In the genomic region with DNA sequence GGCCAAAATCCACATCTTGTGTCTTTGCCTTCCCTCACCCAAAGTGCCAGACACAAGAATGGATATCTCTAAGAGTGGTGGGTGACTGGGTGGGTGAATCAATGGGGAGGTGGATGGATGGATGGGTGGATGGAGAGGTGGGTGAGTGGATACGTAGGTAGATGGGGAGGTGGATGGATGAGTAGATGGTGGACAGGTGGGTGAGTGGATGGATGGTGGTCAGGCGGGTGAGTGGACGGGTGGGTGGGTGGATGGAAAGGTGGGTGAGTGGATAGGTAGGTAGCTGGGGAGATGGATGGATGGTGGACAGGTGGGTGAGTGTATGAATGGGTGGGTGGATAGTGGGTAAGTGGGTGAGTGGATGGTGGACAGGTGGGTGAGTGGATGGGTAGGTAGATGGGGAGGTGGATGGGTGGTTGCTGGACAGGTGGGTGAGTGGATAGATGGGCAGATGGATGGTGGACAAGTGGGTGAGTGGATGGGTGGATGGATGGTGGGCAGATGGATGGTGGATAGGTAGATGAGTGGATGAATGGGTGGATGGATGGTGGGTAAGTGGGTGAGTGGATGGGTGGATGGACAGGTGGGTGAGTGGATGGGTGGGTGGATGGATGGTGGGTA, we compare ENCODE assay signal across 1 cellular context.
TF ChIP-seq lines count a peak whose summit lies in the region.

No MANE protein-coding gene starts in this region.

TF ChIP-seq in H1, 55 proteins besides CTCF, POLR2A, EP300 and RAD21:
- TF ChIP-seq RNF2 (IDR thresholded peaks at IDR 0.05; ENCODE audit: borderline replicate concordance, low read depth, low read length, missing control alignments, poor library complexity, severe bottlenecking) = no peak
- TF ChIP-seq CREB1 (IDR thresholded peaks at IDR 0.05) = no peak
- no peak for TF ChIP-seq E2F6 (IDR thresholded peaks at IDR 0.05)
- TF ChIP-seq SAP30 (IDR thresholded peaks at IDR 0.05; ENCODE audit: insufficient read depth, insufficient replicate concordance, low read length) = no peak
- no peak for TF ChIP-seq GTF2F1 (IDR thresholded peaks at IDR 0.05; ENCODE audit: borderline replicate concordance, low read depth, low read length)
- TF ChIP-seq POU5F1 (IDR thresholded peaks at IDR 0.05; ENCODE audit: low read depth, low read length) = no peak
- TF ChIP-seq SP2 (IDR thresholded peaks at IDR 0.05; ENCODE audit: low read length) = no peak
- TF ChIP-seq USF2 (IDR thresholded peaks at IDR 0.05; ENCODE audit: low read length) = no peak
- TF ChIP-seq, protein P1, sequence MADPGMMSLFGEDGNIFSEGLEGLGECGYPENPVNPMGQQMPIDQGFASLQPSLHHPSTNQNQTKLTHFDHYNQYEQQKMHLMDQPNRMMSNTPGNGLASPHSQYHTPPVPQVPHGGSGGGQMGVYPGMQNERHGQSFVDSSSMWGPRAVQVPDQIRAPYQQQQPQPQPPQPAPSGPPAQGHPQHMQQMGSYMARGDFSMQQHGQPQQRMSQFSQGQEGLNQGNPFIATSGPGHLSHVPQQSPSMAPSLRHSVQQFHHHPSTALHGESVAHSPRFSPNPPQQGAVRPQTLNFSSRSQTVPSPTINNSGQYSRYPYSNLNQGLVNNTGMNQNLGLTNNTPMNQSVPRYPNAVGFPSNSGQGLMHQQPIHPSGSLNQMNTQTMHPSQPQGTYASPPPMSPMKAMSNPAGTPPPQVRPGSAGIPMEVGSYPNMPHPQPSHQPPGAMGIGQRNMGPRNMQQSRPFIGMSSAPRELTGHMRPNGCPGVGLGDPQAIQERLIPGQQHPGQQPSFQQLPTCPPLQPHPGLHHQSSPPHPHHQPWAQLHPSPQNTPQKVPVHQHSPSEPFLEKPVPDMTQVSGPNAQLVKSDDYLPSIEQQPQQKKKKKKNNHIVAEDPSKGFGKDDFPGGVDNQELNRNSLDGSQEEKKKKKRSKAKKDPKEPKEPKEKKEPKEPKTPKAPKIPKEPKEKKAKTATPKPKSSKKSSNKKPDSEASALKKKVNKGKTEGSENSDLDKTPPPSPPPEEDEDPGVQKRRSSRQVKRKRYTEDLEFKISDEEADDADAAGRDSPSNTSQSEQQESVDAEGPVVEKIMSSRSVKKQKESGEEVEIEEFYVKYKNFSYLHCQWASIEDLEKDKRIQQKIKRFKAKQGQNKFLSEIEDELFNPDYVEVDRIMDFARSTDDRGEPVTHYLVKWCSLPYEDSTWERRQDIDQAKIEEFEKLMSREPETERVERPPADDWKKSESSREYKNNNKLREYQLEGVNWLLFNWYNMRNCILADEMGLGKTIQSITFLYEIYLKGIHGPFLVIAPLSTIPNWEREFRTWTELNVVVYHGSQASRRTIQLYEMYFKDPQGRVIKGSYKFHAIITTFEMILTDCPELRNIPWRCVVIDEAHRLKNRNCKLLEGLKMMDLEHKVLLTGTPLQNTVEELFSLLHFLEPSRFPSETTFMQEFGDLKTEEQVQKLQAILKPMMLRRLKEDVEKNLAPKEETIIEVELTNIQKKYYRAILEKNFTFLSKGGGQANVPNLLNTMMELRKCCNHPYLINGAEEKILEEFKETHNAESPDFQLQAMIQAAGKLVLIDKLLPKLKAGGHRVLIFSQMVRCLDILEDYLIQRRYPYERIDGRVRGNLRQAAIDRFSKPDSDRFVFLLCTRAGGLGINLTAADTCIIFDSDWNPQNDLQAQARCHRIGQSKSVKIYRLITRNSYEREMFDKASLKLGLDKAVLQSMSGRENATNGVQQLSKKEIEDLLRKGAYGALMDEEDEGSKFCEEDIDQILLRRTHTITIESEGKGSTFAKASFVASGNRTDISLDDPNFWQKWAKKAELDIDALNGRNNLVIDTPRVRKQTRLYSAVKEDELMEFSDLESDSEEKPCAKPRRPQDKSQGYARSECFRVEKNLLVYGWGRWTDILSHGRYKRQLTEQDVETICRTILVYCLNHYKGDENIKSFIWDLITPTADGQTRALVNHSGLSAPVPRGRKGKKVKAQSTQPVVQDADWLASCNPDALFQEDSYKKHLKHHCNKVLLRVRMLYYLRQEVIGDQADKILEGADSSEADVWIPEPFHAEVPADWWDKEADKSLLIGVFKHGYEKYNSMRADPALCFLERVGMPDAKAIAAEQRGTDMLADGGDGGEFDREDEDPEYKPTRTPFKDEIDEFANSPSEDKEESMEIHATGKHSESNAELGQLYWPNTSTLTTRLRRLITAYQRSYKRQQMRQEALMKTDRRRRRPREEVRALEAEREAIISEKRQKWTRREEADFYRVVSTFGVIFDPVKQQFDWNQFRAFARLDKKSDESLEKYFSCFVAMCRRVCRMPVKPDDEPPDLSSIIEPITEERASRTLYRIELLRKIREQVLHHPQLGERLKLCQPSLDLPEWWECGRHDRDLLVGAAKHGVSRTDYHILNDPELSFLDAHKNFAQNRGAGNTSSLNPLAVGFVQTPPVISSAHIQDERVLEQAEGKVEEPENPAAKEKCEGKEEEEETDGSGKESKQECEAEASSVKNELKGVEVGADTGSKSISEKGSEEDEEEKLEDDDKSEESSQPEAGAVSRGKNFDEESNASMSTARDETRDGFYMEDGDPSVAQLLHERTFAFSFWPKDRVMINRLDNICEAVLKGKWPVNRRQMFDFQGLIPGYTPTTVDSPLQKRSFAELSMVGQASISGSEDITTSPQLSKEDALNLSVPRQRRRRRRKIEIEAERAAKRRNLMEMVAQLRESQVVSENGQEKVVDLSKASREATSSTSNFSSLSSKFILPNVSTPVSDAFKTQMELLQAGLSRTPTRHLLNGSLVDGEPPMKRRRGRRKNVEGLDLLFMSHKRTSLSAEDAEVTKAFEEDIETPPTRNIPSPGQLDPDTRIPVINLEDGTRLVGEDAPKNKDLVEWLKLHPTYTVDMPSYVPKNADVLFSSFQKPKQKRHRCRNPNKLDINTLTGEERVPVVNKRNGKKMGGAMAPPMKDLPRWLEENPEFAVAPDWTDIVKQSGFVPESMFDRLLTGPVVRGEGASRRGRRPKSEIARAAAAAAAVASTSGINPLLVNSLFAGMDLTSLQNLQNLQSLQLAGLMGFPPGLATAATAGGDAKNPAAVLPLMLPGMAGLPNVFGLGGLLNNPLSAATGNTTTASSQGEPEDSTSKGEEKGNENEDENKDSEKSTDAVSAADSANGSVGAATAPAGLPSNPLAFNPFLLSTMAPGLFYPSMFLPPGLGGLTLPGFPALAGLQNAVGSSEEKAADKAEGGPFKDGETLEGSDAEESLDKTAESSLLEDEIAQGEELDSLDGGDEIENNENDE (IDR thresholded peaks at IDR 0.05; ENCODE audit: insufficient replicate concordance, low read length) = no peak
- no peak for TF ChIP-seq CBX8 (IDR thresholded peaks at IDR 0.05; ENCODE audit: borderline replicate concordance, low read depth, low read length)
- TF ChIP-seq NRF1 (IDR thresholded peaks at IDR 0.05; ENCODE audit: low read depth, low read length) = no peak
